ENCODE assay signal across 16 cellular contexts in the genomic region with DNA sequence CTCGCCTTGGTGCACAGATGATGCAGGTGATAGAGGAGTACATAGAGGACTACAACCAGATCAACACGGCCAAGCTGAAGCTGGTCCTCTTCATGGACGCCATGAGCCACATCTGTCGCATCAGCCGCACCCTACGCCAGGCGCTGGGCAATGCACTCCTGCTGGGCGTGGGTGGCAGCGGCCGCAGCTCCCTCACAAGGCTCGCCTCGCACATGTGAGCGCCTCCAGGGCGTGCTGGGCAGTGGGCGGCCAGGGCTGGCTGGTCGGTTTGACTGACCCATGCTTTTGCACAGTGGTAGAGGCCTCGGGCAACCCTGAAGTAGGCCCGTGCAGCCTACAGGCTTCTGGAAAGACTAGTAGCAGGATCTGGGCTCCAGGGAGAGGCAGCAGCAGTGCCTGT. TPM values are rescaled to one million over a fixed set of nuclear protein-coding genes. Genes with fewer than 3 reads are reported as not detected.
DNase-seq lines count a peak whose midpoint lies in the region; ATAC-seq and TF ChIP-seq lines count a peak whose summit lies in the region.
"Had no signal": no experiment of that assay in that cellular context is flagged by ENCODE, and none has a peak within 500 bp of the region (broad histone marks: within the 10 kb centered on the region; RNA-seq: fewer than 3 reads in every experiment).

No MANE protein-coding gene starts in this region.

- peaks cover 5% of the 10 kb centered on the region for H3K4me1 Mint-ChIP-seq in activated CD8-positive, alpha-beta T cell treated with anti-CD3 and anti-CD28 coated beads, Interleukin-2, amount 10 ng/mL, durations not matched to agents 7 days and 5 days (ENCODE audit: low read depth)
- no peaks in the 10 kb centered on the region for H3K4me1 Mint-ChIP-seq in activated CD8-positive, alpha-beta T cell treated with anti-CD3 and anti-CD28 coated beads for 36 hours (ENCODE audit: low read depth)
- H3K4me1 Mint-ChIP-seq in stimulated activated effector memory CD8-positive, alpha-beta T cell treated with anti-CD3 and anti-CD28 coated beads, Interleukin-12 subunit alpha, Interleukin-12 subunit beta, amount 100 ng/mL, for 72 hours: peaks cover 9% of the 10 kb centered on the region
- H3K4me1 Mint-ChIP-seq: B cell had no signal

- DNase-seq in activated CD8-positive, alpha-beta T cell treated with anti-CD3 and anti-CD28 coated beads, Interleukin-2, amount 10 ng/mL, durations not matched to agents 7 days and 5 days: no peak
- DNase-seq in activated CD8-positive, alpha-beta T cell treated with anti-CD3 and anti-CD28 coated beads for 36 hours: no peak
- DNase-seq in RPMI7951 (ENCODE audit: low read depth): peak; percentile 19
- no peak for DNase-seq in stimulated activated effector memory CD8-positive, alpha-beta T cell treated with anti-CD3 and anti-CD28 coated beads, Interleukin-12 subunit alpha, Interleukin-12 subunit beta, amount 100 ng/mL, for 72 hours (ENCODE audit: low spot score in 2 of 2)
- no peak for DNase-seq in DMS79 (lab: John Stamatoyannopoulos, UW)
- DNase-seq: AML-193; Caco-2; Calu3; CD4-positive, alpha-beta T cell; CD8-positive, alpha-beta T cell; DND-41; EL; GDM1 had no signal

- H3K27ac Mint-ChIP-seq in activated CD8-positive, alpha-beta T cell treated with anti-CD3 and anti-CD28 coated beads, Interleukin-2, amount 10 ng/mL, durations not matched to agents 7 days and 5 days: peak overlapping the region; percentile 40
- no peak overlapping the region for H3K27ac Mint-ChIP-seq in activated CD8-positive, alpha-beta T cell treated with anti-CD3 and anti-CD28 coated beads for 36 hours
- H3K27ac Mint-ChIP-seq in stimulated activated effector memory CD8-positive, alpha-beta T cell treated with anti-CD3 and anti-CD28 coated beads, Interleukin-12 subunit alpha, Interleukin-12 subunit beta, amount 100 ng/mL, for 72 hours: peak overlapping the region; percentile 26
- H3K27ac Mint-ChIP-seq: B cell; CD4-positive, alpha-beta T cell; CD8-positive, alpha-beta T cell had no signal

- no peaks in the 10 kb centered on the region for H3K27me3 Mint-ChIP-seq in activated CD8-positive, alpha-beta T cell treated with anti-CD3 and anti-CD28 coated beads, Interleukin-2, amount 10 ng/mL, durations not matched to agents 7 days and 5 days (ENCODE audit: low read depth)
- H3K27me3 Mint-ChIP-seq in activated CD8-positive, alpha-beta T cell treated with anti-CD3 and anti-CD28 coated beads for 36 hours: no peaks in the 10 kb centered on the region
- H3K27me3 Mint-ChIP-seq: B cell; CD4-positive, alpha-beta T cell had no signal

- ATAC-seq in activated CD8-positive, alpha-beta T cell treated with anti-CD3 and anti-CD28 coated beads, Interleukin-2, amount 10 ng/mL, durations not matched to agents 7 days and 5 days: no peak
- ATAC-seq in activated CD8-positive, alpha-beta T cell treated with anti-CD3 and anti-CD28 coated beads for 36 hours: no peak
- ATAC-seq in stimulated activated effector memory CD8-positive, alpha-beta T cell treated with anti-CD3 and anti-CD28 coated beads, Interleukin-12 subunit alpha, Interleukin-12 subunit beta, amount 100 ng/mL, for 72 hours: no peak
- ATAC-seq: A549; CD8-positive, alpha-beta T cell; GM12878 had no signal

- TF ChIP-seq CTCF in activated CD8-positive, alpha-beta T cell treated with anti-CD3 and anti-CD28 coated beads for 36 hours (IDR thresholded peaks at IDR 0.05): no peak

- H3K4me3 Mint-ChIP-seq in activated CD8-positive, alpha-beta T cell treated with anti-CD3 and anti-CD28 coated beads, Interleukin-2, amount 10 ng/mL, durations not matched to agents 7 days and 5 days: no peak overlapping the region
- H3K4me3 Mint-ChIP-seq in activated CD8-positive, alpha-beta T cell treated with anti-CD3 and anti-CD28 coated beads for 36 hours: no peak overlapping the region
- no peak overlapping the region for H3K4me3 Mint-ChIP-seq in stimulated activated effector memory CD8-positive, alpha-beta T cell treated with anti-CD3 and anti-CD28 coated beads, Interleukin-12 subunit alpha, Interleukin-12 subunit beta, amount 100 ng/mL, for 72 hours
- H3K4me3 Mint-ChIP-seq: B cell; CD4-positive, alpha-beta T cell; CD8-positive, alpha-beta T cell had no signal

- POLR2A ChIA-PET in activated CD8-positive, alpha-beta T cell treated with anti-CD3 and anti-CD28 coated beads, Interleukin-2, amount 10 ng/mL, durations not matched to agents 7 days and 5 days (lab: Charles Lee): no interaction called here
- POLR2A ChIA-PET in activated CD8-positive, alpha-beta T cell treated with anti-CD3 and anti-CD28 coated beads for 36 hours (lab: Charles Lee): interaction anchor here (1.6 kb wide), 1 partner anchor 25 kb away, joined by 4 read pairs; no protein-coding TSS in a partner anchor

- no peaks in the 10 kb centered on the region for H3K9me3 Mint-ChIP-seq in activated CD8-positive, alpha-beta T cell treated with anti-CD3 and anti-CD28 coated beads, Interleukin-2, amount 10 ng/mL, durations not matched to agents 7 days and 5 days (ENCODE audit: insufficient read depth)
- H3K9me3 Mint-ChIP-seq in activated CD8-positive, alpha-beta T cell treated with anti-CD3 and anti-CD28 coated beads for 36 hours: no peaks in the 10 kb centered on the region
- no peaks in the 10 kb centered on the region for H3K9me3 Mint-ChIP-seq in stimulated activated effector memory CD8-positive, alpha-beta T cell treated with anti-CD3 and anti-CD28 coated beads, Interleukin-12 subunit alpha, Interleukin-12 subunit beta, amount 100 ng/mL, for 72 hours
- H3K9me3 Mint-ChIP-seq: CD4-positive, alpha-beta T cell; CD8-positive, alpha-beta T cell had no signal

- intact Hi-C loops in activated CD8-positive, alpha-beta T cell treated with anti-CD3 and anti-CD28 coated beads for 36 hours (cut with micrococcal nuclease): no loop called here

- no peaks in the 10 kb centered on the region for H3K36me3 Mint-ChIP-seq in activated CD8-positive, alpha-beta T cell treated with anti-CD3 and anti-CD28 coated beads, Interleukin-2, amount 10 ng/mL, durations not matched to agents 7 days and 5 days (ENCODE audit: low read depth)
- no peaks in the 10 kb centered on the region for H3K36me3 Mint-ChIP-seq in activated CD8-positive, alpha-beta T cell treated with anti-CD3 and anti-CD28 coated beads for 36 hours (ENCODE audit: low read depth)
- H3K36me3 Mint-ChIP-seq in stimulated activated effector memory CD8-positive, alpha-beta T cell treated with anti-CD3 and anti-CD28 coated beads, Interleukin-12 subunit alpha, Interleukin-12 subunit beta, amount 100 ng/mL, for 72 hours: no peaks in the 10 kb centered on the region

- CTCF ChIA-PET in activated CD8-positive, alpha-beta T cell treated with anti-CD3 and anti-CD28 coated beads, Interleukin-2, amount 10 ng/mL, durations not matched to agents 7 days and 5 days (lab: Charles Lee): no interaction called here
- CTCF ChIA-PET in activated CD8-positive, alpha-beta T cell treated with anti-CD3 and anti-CD28 coated beads for 36 hours (lab: Charles Lee): no interaction called here

RNA-seq across cellular contexts. Expression of a gene that starts 28.2 kb away (rescaled TPM):
- total RNA-seq in activated CD8-positive, alpha-beta T cell treated with anti-CD3 and anti-CD28 coated beads, Interleukin-2, amount 10 ng/mL, durations not matched to agents 7 days and 5 days: 100 to 1,000 TPM in 1 of 2 experiments, 10 to 100 TPM in 1; 95.6 to 105 TPM
- total RNA-seq in activated CD8-positive, alpha-beta T cell treated with anti-CD3 and anti-CD28 coated beads for 36 hours: 100 to 1,000 TPM in 1 of 2 experiments, 10 to 100 TPM in 1; 98.1 to 101 TPM
- 50.3 and 57.7 TPM in 2 replicates for total RNA-seq in RPMI7951 (2014; rRNA removed; shearing (Covaris generic))

RNA-seq across cellular contexts. Expression of a gene that starts 28.8 kb away (rescaled TPM):
- total RNA-seq in activated CD8-positive, alpha-beta T cell treated with anti-CD3 and anti-CD28 coated beads, Interleukin-2, amount 10 ng/mL, durations not matched to agents 7 days and 5 days: 10 to 100 TPM; 14.6 to 16.2 TPM
- total RNA-seq in activated CD8-positive, alpha-beta T cell treated with anti-CD3 and anti-CD28 coated beads for 36 hours: 10 to 100 TPM; 18.4 to 20.6 TPM
- total RNA-seq in RPMI7951 (2014; rRNA removed; shearing (Covaris generic)): 5.4 and 10.8 TPM in 2 replicates
